ENCODE assay signal across 1 cellular context in genomic region chr3:149010504-149010951, GRCh38.
TF ChIP-seq lines count a peak whose summit lies in the region.

No MANE protein-coding gene starts in this region.

TF ChIP-seq in HepG2, 621 proteins besides CTCF, POLR2A, EP300 and RAD21 (continued from another document and continues in another):
- TF ChIP-seq ARID4A (CRISPR knock-in tag; IDR thresholded peaks at IDR 0.05; ENCODE audit: borderline replicate concordance) = peak; percentile 19; the same call in 1 of the 2 replicates
- TF ChIP-seq ZNF282 (IDR thresholded peaks at IDR 0.05; ENCODE audit: partially characterized antibody) = no peak
- TF ChIP-seq ZNF703 (CRISPR knock-in tag; IDR thresholded peaks at IDR 0.05; ENCODE audit: borderline replicate concordance) = no peak
- TF ChIP-seq TAF15 (IDR thresholded peaks at IDR 0.05; ENCODE audit: low read depth, low read length, poor library complexity, severe bottlenecking) = no peak
- TF ChIP-seq JUN (CRISPR knock-in tag; IDR thresholded peaks at IDR 0.05) = no peak; the same call in 1 of the 2 replicates
- no peak for TF ChIP-seq AKAP8 (CRISPR knock-in tag; IDR thresholded peaks at IDR 0.05)
- TF ChIP-seq ZSCAN29 (CRISPR knock-in tag; conservative IDR thresholded peaks at IDR 0.05) = no peak
- TF ChIP-seq ZNF180 (CRISPR knock-in tag; IDR thresholded peaks at IDR 0.05; ENCODE audit: borderline replicate concordance, low read depth) = no peak
- peak; percentile 80; the same call in 1 of the 2 replicates for TF ChIP-seq FOXJ3 (CRISPR knock-in tag; IDR thresholded peaks at IDR 0.05; ENCODE audit: borderline replicate concordance)
- peak; percentile 27; the same call in 1 of the 2 replicates for TF ChIP-seq RXRB (CRISPR knock-in tag; IDR thresholded peaks at IDR 0.05; ENCODE audit: borderline replicate concordance)
- 0 out of 2 replicates have a peak, but pooled peaks have one; percentile 21 for TF ChIP-seq ZSCAN31 (CRISPR knock-in tag; IDR thresholded peaks at IDR 0.05; ENCODE audit: low read depth)
- TF ChIP-seq CREB3 (CRISPR knock-in tag; IDR thresholded peaks at IDR 0.05) = no peak
- no peak for TF ChIP-seq GABPA (IDR thresholded peaks at IDR 0.05; ENCODE audit: low read depth, low read length)
- TF ChIP-seq GABPA (CRISPR knock-in tag; IDR thresholded peaks at IDR 0.05; ENCODE audit: low read depth) = no peak
- TF ChIP-seq TARDBP (CRISPR knock-in tag; IDR thresholded peaks at IDR 0.05) = peak; percentile 73
- TF ChIP-seq NFAT5 (CRISPR knock-in tag; IDR thresholded peaks at IDR 0.05) = no peak
- 0 out of 2 replicates have a peak, but pooled peaks have one; percentile 30 for TF ChIP-seq ATF7-NPFF (CRISPR knock-in tag; IDR thresholded peaks at IDR 0.05; ENCODE audit: low read depth)
- no peak for TF ChIP-seq FOXP1 (IDR thresholded peaks at IDR 0.05)
- peak; percentile 44; the same call in 1 of the 2 replicates for TF ChIP-seq FOXP1 (CRISPR knock-in tag; IDR thresholded peaks at IDR 0.05)
- TF ChIP-seq IKZF1 (IDR thresholded peaks at IDR 0.05) = no peak
- TF ChIP-seq GFI1 (CRISPR knock-in tag; IDR thresholded peaks at IDR 0.05; ENCODE audit: borderline replicate concordance) = peak; percentile 46; the same call in 1 of the 2 replicates
- TF ChIP-seq ATF6 (CRISPR knock-in tag; conservative IDR thresholded peaks at IDR 0.05) = no peak
- TF ChIP-seq ZNF850 (CRISPR knock-in tag; conservative IDR thresholded peaks at IDR 0.05) = no peak
- peak; percentile 86 for TF ChIP-seq GATAD2A (CRISPR knock-in tag; IDR thresholded peaks at IDR 0.05)
- peak; percentile 41; the same call in 1 of the 2 replicates for TF ChIP-seq POGK (CRISPR knock-in tag; conservative IDR thresholded peaks at IDR 0.05)
- TF ChIP-seq ZNF816 (CRISPR knock-in tag; IDR thresholded peaks at IDR 0.05; ENCODE audit: borderline replicate concordance) = no peak
- no peak for TF ChIP-seq POLR2AphosphoS5 (IDR thresholded peaks at IDR 0.05; ENCODE audit: low read depth, low read length)
- TF ChIP-seq ATF1 (CRISPR knock-in tag; IDR thresholded peaks at IDR 0.05) = 0 out of 2 replicates have a peak, but pooled peaks have one; percentile 31
- peak; percentile 78 for TF ChIP-seq PAXIP1 (CRISPR knock-in tag; conservative IDR thresholded peaks at IDR 0.05)
- TF ChIP-seq RBAK (CRISPR knock-in tag; IDR thresholded peaks at IDR 0.05) = no peak
- TF ChIP-seq PITX1 (CRISPR knock-in tag; IDR thresholded peaks at IDR 0.05) = 0 out of 2 replicates have a peak, but pooled peaks have one; percentile 35
- TF ChIP-seq GTF3A (CRISPR knock-in tag; conservative IDR thresholded peaks at IDR 0.05) = no peak
- no peak for TF ChIP-seq ZNF441 (CRISPR knock-in tag; IDR thresholded peaks at IDR 0.05; ENCODE audit: borderline replicate concordance)
- no peak for TF ChIP-seq ADNP (CRISPR knock-in tag; IDR thresholded peaks at IDR 0.05)
- peak; percentile 16; the same call in 1 of the 2 replicates for TF ChIP-seq GABPB1 (CRISPR knock-in tag; IDR thresholded peaks at IDR 0.05)
- TF ChIP-seq SOX13 (IDR thresholded peaks at IDR 0.05) = 0 out of 2 replicates have a peak, but pooled peaks have one; percentile 47
- peak in 1 of 2 experiments; percentile 89; a peak in 2 of 4 replicates for TF ChIP-seq SOX13 (CRISPR knock-in tag; conservative IDR thresholded peaks at IDR 0.05 in 1 of 2, IDR thresholded peaks at IDR 0.05 in 1 of 2)
- TF ChIP-seq RORA (CRISPR knock-in tag; IDR thresholded peaks at IDR 0.05) = no peak
- peak; percentile 71 for TF ChIP-seq NR2F6 (IDR thresholded peaks at IDR 0.05)
- TF ChIP-seq NR2F6 (CRISPR knock-in tag; IDR thresholded peaks at IDR 0.05) = peak; percentile 83
- no peak for TF ChIP-seq ZNF772 (CRISPR knock-in tag; IDR thresholded peaks at IDR 0.05)
- TF ChIP-seq MTF1 (CRISPR knock-in tag; IDR thresholded peaks at IDR 0.05) = no peak
- TF ChIP-seq BRF2 (CRISPR knock-in tag; IDR thresholded peaks at IDR 0.05) = no peak
- TF ChIP-seq RBFOX2 (IDR thresholded peaks at IDR 0.05; ENCODE audit: low read depth, low read length) = 0 out of 2 replicates have a peak, but pooled peaks have one; percentile 22
- TF ChIP-seq ZFP82 (CRISPR knock-in tag; IDR thresholded peaks at IDR 0.05; ENCODE audit: borderline replicate concordance) = no peak
- no peak for TF ChIP-seq ZNF780A (CRISPR knock-in tag; IDR thresholded peaks at IDR 0.05)
